Comparison of ENCODE assay signal across 13 cellular contexts in the genomic region with DNA sequence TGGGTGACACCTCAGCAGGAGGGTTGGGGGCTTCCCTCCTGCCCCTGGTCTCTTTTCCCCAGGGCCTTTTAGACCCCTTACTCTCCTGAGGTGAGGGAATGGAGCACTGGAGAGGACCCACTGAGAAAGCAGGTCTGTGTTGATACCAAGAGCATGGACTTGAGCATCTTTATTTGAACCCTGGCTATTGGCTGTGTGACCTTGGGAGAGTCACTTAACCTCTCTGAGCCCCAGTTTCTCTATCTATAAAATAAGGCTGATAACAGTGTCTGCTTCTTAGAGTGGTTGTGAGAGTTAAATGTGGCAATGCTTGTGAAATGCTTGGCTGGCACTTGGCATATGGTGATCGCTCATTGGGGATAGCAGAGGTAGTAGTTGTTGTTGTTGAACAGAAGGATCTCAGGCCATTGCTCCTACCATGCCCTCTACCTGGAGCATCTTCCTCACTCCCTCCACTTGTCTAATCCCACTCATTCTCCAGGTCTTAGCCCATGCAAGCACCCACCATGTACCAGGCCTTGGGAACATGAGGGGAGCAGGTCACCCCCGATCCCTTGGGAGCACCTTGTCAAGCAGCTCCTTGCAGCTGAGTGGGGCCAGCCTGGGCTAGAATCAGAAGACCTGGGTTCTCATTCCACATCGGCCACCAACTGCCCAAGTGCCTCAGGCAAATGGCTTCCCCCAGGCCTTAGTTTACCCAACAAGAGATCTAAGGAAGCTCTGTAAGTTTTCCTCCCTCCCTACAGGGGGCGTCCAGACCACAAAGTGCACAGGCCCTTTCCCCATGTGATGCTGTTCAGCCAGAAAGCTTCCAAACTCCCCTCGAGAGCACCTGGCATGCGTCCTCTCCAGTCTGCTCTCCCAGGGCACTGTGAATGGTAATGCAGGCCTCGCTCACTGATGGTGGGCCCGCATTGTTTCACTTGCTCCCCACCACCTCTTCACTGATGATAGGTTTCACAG.
DNase-seq lines count a peak whose midpoint lies in the region; ATAC-seq, FAIRE-seq and TF ChIP-seq lines count a peak whose summit lies in the region.
"Had no signal": no experiment of that assay in that cellular context is flagged by ENCODE, and none has a peak within 500 bp of the region (broad histone marks: within the 10 kb centered on the region; RNA-seq: fewer than 3 reads in every experiment).

No MANE protein-coding gene starts in this region.

- no peak for DNase-seq in heart right ventricle
- no peak for DNase-seq in left ventricle myocardium superior
- DNase-seq in NCI-H69 (lab: John Stamatoyannopoulos, UW) = peak; percentile 44
- peak; percentile 11 for DNase-seq in endothelial cell of umbilical vein (ENCODE audit: low read depth, low spot score)
- DNase-seq in type B pancreatic cell (ENCODE audit: extremely low spot score, unreplicated experiment) = no peak
- DNase-seq in glomerular visceral epithelial cell (ENCODE audit: extremely low spot score) = no peak
- DNase-seq: activated naive CD8-positive, alpha-beta T cell treated with anti-CD3 and anti-CD28 coated beads, Interleukin-2, amount 10 ng/mL, durations not matched to agents 7 days and 5 days; DMS79; hypothalamus had no signal

- H3K36me3 Mint-ChIP-seq in type B pancreatic cell = no peaks in the 10 kb centered on the region
- H3K36me3 Mint-ChIP-seq: activated naive CD8-positive, alpha-beta T cell treated with anti-CD3 and anti-CD28 coated beads, Interleukin-2, amount 10 ng/mL, durations not matched to agents 7 days and 5 days; stimulated activated effector memory CD8-positive, alpha-beta T cell treated with anti-CD3 and anti-CD28 coated beads, Interleukin-12 subunit alpha, Interleukin-12 subunit beta, amount 100 ng/mL, for 72 hours had no signal

- no TSS peak for BruUV-seq in endothelial cell of umbilical vein (replicated peaks; lab: Mats Ljungman, UMichigan)

- H3K4me3 ChIP-seq in heart right ventricle (no peak overlapping the region), endothelial cell of umbilical vein (replicated peaks in 1 of 3; ENCODE audit: insufficient read depth in 1 of 3, low read depth in 1 of 3, low read length in 3 of 3) (no peak overlapping the region)

- H4K20me1 ChIP-seq in endothelial cell of umbilical vein (replicated peaks; ENCODE audit: control insufficient read depth, extremely low read depth, insufficient read depth, low read length) = no peaks in the 10 kb centered on the region

- no peak for FAIRE-seq in endothelial cell of umbilical vein (lab: Jason Lieb, UNC)

- no peak for TF ChIP-seq POLR2A in endothelial cell of umbilical vein (IDR thresholded peaks at IDR 0.05; ENCODE audit: low read depth, low read length)

- no peaks in the 10 kb centered on the region for H3K36me3 ChIP-seq in heart right ventricle
- H3K36me3 ChIP-seq in endothelial cell of umbilical vein (ENCODE audit: control insufficient read depth in 2 of 2, extremely low read depth in 1 of 2, insufficient read depth in 2 of 2, low read length in 2 of 2) = no peaks in the 10 kb centered on the region

- H3K79me2 ChIP-seq in endothelial cell of umbilical vein (ENCODE audit: control insufficient read depth, insufficient read depth, low read length) = no peaks in the 10 kb centered on the region

- dilution Hi-C loops in endothelial cell of umbilical vein (cut with MboI; ENCODE audit: extremely low pct_ligation_motif_present, low sequenced_read_pairs) = no loop called here

- H3K27ac Mint-ChIP-seq in type B pancreatic cell = no peak overlapping the region
- H3K27ac Mint-ChIP-seq: activated naive CD8-positive, alpha-beta T cell treated with anti-CD3 and anti-CD28 coated beads, Interleukin-2, amount 10 ng/mL, durations not matched to agents 7 days and 5 days; IgD-negative memory B cell; stimulated activated effector memory CD8-positive, alpha-beta T cell treated with anti-CD3 and anti-CD28 coated beads, Interleukin-12 subunit alpha, Interleukin-12 subunit beta, amount 100 ng/mL, for 72 hours had no signal

- CTCF ChIA-PET in endothelial cell of umbilical vein (lab: Charles Lee) = interaction anchor here (0.5 to 3.0 kb wide), 20 partner anchors 10 to 274 kb away, joined by 3 to 35 read pairs (median 4); partner anchors contain the start of gene SLC6A6

- H3K27ac ChIP-seq in heart right ventricle (no peak overlapping the region), endothelial cell of umbilical vein (ENCODE audit: insufficient read depth, low read depth, low read length) (no peak overlapping the region)

- H3K9ac ChIP-seq in endothelial cell of umbilical vein (replicated peaks; ENCODE audit: extremely low read depth, insufficient read depth, low read length) = no peak overlapping the region

- no peak overlapping the region for H3K4me3 Mint-ChIP-seq in type B pancreatic cell
- H3K4me3 Mint-ChIP-seq: activated naive CD8-positive, alpha-beta T cell treated with anti-CD3 and anti-CD28 coated beads, Interleukin-2, amount 10 ng/mL, durations not matched to agents 7 days and 5 days; IgD-negative memory B cell; stimulated activated effector memory CD8-positive, alpha-beta T cell treated with anti-CD3 and anti-CD28 coated beads, Interleukin-12 subunit alpha, Interleukin-12 subunit beta, amount 100 ng/mL, for 72 hours had no signal

- peaks cover 0 to 75% (median 26%) of the 10 kb centered on the region in 7 donors for H3K27me3 ChIP-seq in heart right ventricle
- no peaks in the 10 kb centered on the region for H3K27me3 ChIP-seq in endothelial cell of umbilical vein (ENCODE audit: control insufficient read depth in 2 of 2, insufficient read depth in 2 of 2, low read length in 2 of 2)

- H3K9me3 ChIP-seq in heart right ventricle = no peaks in the 10 kb centered on the region
- H3K9me3 ChIP-seq in endothelial cell of umbilical vein (replicated peaks; ENCODE audit: control insufficient read depth, insufficient read depth, low read length) = no peaks in the 10 kb centered on the region

- 82 to 85% methylated on average over 8 of the region's 8 CpGs for WGBS in heart right ventricle, 2 donors

- ATAC-seq in heart right ventricle (no peak), left ventricle myocardium superior (no peak), HG03457 (IDR thresholded peaks at IDR 0.05; ENCODE audit: unreplicated experiment) (no peak), esophagus mucosa (no peak)

- no peak overlapping the region for H2AFZ ChIP-seq in endothelial cell of umbilical vein (ENCODE audit: low read depth, low read length)

- POLR2A ChIA-PET in endothelial cell of umbilical vein (lab: Charles Lee) = no interaction called here

- H3K9me1 ChIP-seq in endothelial cell of umbilical vein (replicated peaks; ENCODE audit: control insufficient read depth, extremely low read depth, insufficient read depth, low read length) = no peaks in the 10 kb centered on the region

- H3K27me3 Mint-ChIP-seq in type B pancreatic cell = no peaks in the 10 kb centered on the region
- H3K27me3 Mint-ChIP-seq: IgD-negative memory B cell had no signal

- no peak overlapping the region for H3K4me2 ChIP-seq in endothelial cell of umbilical vein (ENCODE audit: insufficient read depth, low read length)

- intact Hi-C loops in heart right ventricle (cut with DNase I) = loop anchor here in 1 of 10 donors (5.0 kb wide), 1 partner anchor 187 kb away; no protein-coding TSS in a partner anchor
- intact Hi-C loops in left ventricle myocardium superior (cut with micrococcal nuclease) = no loop called here
- intact Hi-C loops in endothelial cell of umbilical vein (cut with micrococcal nuclease) = loop anchor here (1.0 to 5.0 kb wide), 3 partner anchors 186 to 272 kb away; no protein-coding TSS in a partner anchor

- no peaks in the 10 kb centered on the region for H3K9me3 Mint-ChIP-seq in type B pancreatic cell
- H3K9me3 Mint-ChIP-seq: activated naive CD8-positive, alpha-beta T cell treated with anti-CD3 and anti-CD28 coated beads, Interleukin-2, amount 10 ng/mL, durations not matched to agents 7 days and 5 days; IgD-negative memory B cell; stimulated activated effector memory CD8-positive, alpha-beta T cell treated with anti-CD3 and anti-CD28 coated beads, Interleukin-12 subunit alpha, Interleukin-12 subunit beta, amount 100 ng/mL, for 72 hours had no signal

- H3K4me1 ChIP-seq in heart right ventricle = no peaks in the 10 kb centered on the region
- no peaks in the 10 kb centered on the region for H3K4me1 ChIP-seq in endothelial cell of umbilical vein (ENCODE audit: control insufficient read depth, extremely low read depth, insufficient read depth, low read length)

- TF ChIP-seq CTCF in heart right ventricle (IDR thresholded peaks at IDR 0.05) (peak in 5 of 9 donors; percentile 16 to 45 (median 30)), endothelial cell of umbilical vein (IDR thresholded peaks at IDR 0.05; ENCODE audit: extremely low read depth in 1 of 2, insufficient read depth in 1 of 2, low read depth in 1 of 2, low read length in 2 of 2) (peak; percentile 31 to 55), type B pancreatic cell (conservative IDR thresholded peaks at IDR 0.05) (peak; percentile 53)

- peaks cover 22% of the 10 kb centered on the region for H3K4me1 Mint-ChIP-seq in type B pancreatic cell (ENCODE audit: unreplicated experiment)
- H3K4me1 Mint-ChIP-seq: activated naive CD8-positive, alpha-beta T cell treated with anti-CD3 and anti-CD28 coated beads, Interleukin-2, amount 10 ng/mL, durations not matched to agents 7 days and 5 days; IgD-negative memory B cell; stimulated activated effector memory CD8-positive, alpha-beta T cell treated with anti-CD3 and anti-CD28 coated beads, Interleukin-12 subunit alpha, Interleukin-12 subunit beta, amount 100 ng/mL, for 72 hours had no signal

TF ChIP-seq in endothelial cell of umbilical vein, 7 proteins besides CTCF, POLR2A, EP300 and RAD21:
- TF ChIP-seq GATA2 (IDR thresholded peaks at IDR 0.05; ENCODE audit: insufficient read depth, insufficient read length, low read depth, low read length) = no peak
- TF ChIP-seq EZH2 (IDR thresholded peaks at IDR 0.05; ENCODE audit: borderline replicate concordance, low read depth, low read length, severe bottlenecking) = no peak
- no peak for TF ChIP-seq JUN (IDR thresholded peaks at IDR 0.05; ENCODE audit: borderline replicate concordance, insufficient read depth, insufficient read length, low read depth)
- no peak for TF ChIP-seq FOS (IDR thresholded peaks at IDR 0.05; ENCODE audit: borderline replicate concordance, insufficient read depth, low read length)
- no peak for TF ChIP-seq POLR2AphosphoS5 (IDR thresholded peaks at IDR 0.05; ENCODE audit: insufficient read depth, low read depth, low read length)
- no peak for TF ChIP-seq MYC (IDR thresholded peaks at IDR 0.05; ENCODE audit: low read depth, low read length)
- no peak for TF ChIP-seq MAX (IDR thresholded peaks at IDR 0.05; ENCODE audit: insufficient read depth, insufficient read length)

Comparison
In these comparisons a context has a peak if more than half of its experiments do, and no peak if none do; other contexts are left out.
1. DNase-seq: peak in NCI-H69 (single experiment) and endothelial cell of umbilical vein (single experiment); none in heart right ventricle (0 of 2), left ventricle myocardium superior (single experiment), type B pancreatic cell (single experiment) and glomerular visceral epithelial cell (single experiment).
2. Peak in every context shown above with its lines, with median percentiles within 50 percentile points of each other: CTCF ChIP-seq.